In the genomic region with DNA sequence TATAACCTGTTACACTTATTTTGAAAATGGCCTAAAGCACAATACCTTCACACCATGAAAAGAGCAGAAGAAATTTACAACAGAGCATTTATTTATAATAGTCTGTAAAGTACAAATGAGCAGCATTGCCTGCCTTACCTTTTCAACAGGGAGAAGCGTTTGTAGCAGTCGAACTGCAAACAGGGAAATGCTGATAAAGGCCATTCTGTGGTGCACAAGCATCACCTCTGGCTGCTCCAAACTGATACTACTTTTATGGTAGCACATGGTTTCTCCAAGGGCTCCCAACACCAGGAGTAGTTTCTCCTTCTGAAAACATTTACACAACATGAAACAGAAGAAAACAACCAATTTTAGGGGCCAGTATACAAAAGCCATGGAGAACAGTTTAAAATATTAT, we compare ENCODE assay signal across 27 cellular contexts.
"Had no signal": no experiment of that assay in that cellular context is flagged by ENCODE, and none has a peak within 500 bp of the region (broad histone marks: within the 10 kb centered on the region; RNA-seq: fewer than 3 reads in every experiment).

No MANE protein-coding gene starts in this region.

- ATAC-seq: left colon; natural killer cell; sciatic nerve; stimulated activated effector memory CD8-positive, alpha-beta T cell treated with anti-CD3 and anti-CD28 coated beads, Interleukin-12 subunit alpha, Interleukin-12 subunit beta, amount 100 ng/mL, for 72 hours; upper lobe of right lung had no signal

- H3K4me1 ChIP-seq: neural progenitor cell, suprapubic skin, upper lobe of right lung had no signal

- H3K27me3 ChIP-seq: neural progenitor cell, neutrophil, ovary, right atrium auricular region, spleen, suprapubic skin, tibial artery, upper lobe of right lung had no signal

- DNase-seq: hypothalamus; immature natural killer cell; kidney; left colon; left ventricle myocardium inferior; mesendoderm; naive B cell; natural killer cell; nephron progenitor cell; occipital lobe; ovary; spleen; stimulated activated CD4-positive, alpha-beta T cell treated with anti-CD3 and anti-CD28 coated beads, Interleukin-4, amount 100 ng/mL, for 24 hours; stimulated activated naive CD4-positive, alpha-beta T cell; tibial artery; upper lobe of right lung had no signal

- H3K4me3 ChIP-seq: left ventricle myocardium inferior, lung, neural progenitor cell, ovary, right atrium auricular region, skin epidermis, spleen, suprapubic skin, thoracic aorta, tibial artery, upper lobe of right lung had no signal

- H3K27ac ChIP-seq: left ventricle myocardium inferior, neural progenitor cell, neutrophil, ovary, right atrium auricular region, skin epidermis, spleen, suprapubic skin, thoracic aorta, tibial artery, upper lobe of right lung had no signal

- H3K36me3 ChIP-seq: neutrophil, ovary, right atrium auricular region, thoracic aorta, upper lobe of right lung had no signal

- H3K9ac ChIP-seq: neural progenitor cell had no signal

- H3K9me3 ChIP-seq: left ventricle myocardium inferior, neutrophil, ovary, right atrium auricular region, spleen, suprapubic skin, thoracic aorta, tibial artery, upper lobe of right lung had no signal

- H2AFZ ChIP-seq: neural progenitor cell had no signal

- H3K4me2 ChIP-seq: neural progenitor cell had no signal

- FAIRE-seq: islet of Langerhans, kidney, urothelium cell line had no signal
